In genomic region chr2:71884303-71885042, GRCh38 we compare ENCODE assay signal across 10 cellular contexts.
DNase-seq lines count a peak whose midpoint lies in the region; ATAC-seq and TF ChIP-seq lines count a peak whose summit lies in the region.
"Had no signal": no experiment of that assay in that cellular context is flagged by ENCODE, and none has a peak within 500 bp of the region (broad histone marks: within the 10 kb centered on the region; RNA-seq: fewer than 3 reads in every experiment).

No MANE protein-coding gene starts in this region.

- no peaks in the 10 kb centered on the region; the same call in none of the 2 replicates for H3K27me3 Mint-ChIP-seq in HFFc6 (ENCODE audit: insufficient read depth)

- no peak for TF ChIP-seq CTCF in HFFc6 (IDR thresholded peaks at IDR 0.05)
- no peak for TF ChIP-seq CTCF in epithelial cell of esophagus (IDR thresholded peaks at IDR 0.05; ENCODE audit: insufficient read depth, low read depth, low read length, missing control alignments)

- peak overlapping the region; percentile 52 for H3K4me3 Mint-ChIP-seq in HFFc6
- H3K4me3 Mint-ChIP-seq: brain had no signal

- no peak for ATAC-seq in GM21737 (IDR thresholded peaks at IDR 0.05; ENCODE audit: unreplicated experiment)
- no peak for ATAC-seq in GM18517 (IDR thresholded peaks at IDR 0.05; ENCODE audit: unreplicated experiment)

- H3K36me3 Mint-ChIP-seq in HFFc6 (ENCODE audit: low read depth) = peaks cover 26% of the 10 kb centered on the region
- H3K36me3 Mint-ChIP-seq: brain had no signal

- H3K4me1 Mint-ChIP-seq in HFFc6 (ENCODE audit: low read depth) = peaks cover 74% of the 10 kb centered on the region

- no peak overlapping the region for H3K4me3 ChIP-seq in epithelial cell of esophagus (ENCODE audit: low read length)
- H3K4me3 ChIP-seq: tibial nerve had no signal

- peak; percentile 59 for DNase-seq in HFFc6
- DNase-seq in RKO (ENCODE audit: low spot score) = peak; percentile 28
- peak; percentile 84 for DNase-seq in epithelial cell of esophagus (ENCODE audit: low read depth)
- DNase-seq in renal cortical epithelial cell (ENCODE audit: low read depth) = peak; percentile 34
- DNase-seq in AG20443 (ENCODE audit: low spot score) = no peak
- DNase-seq: NCI-H774 had no signal

- peak overlapping the region; percentile 22; the same call in 1 of the 2 replicates for H3K27ac Mint-ChIP-seq in HFFc6
- H3K27ac Mint-ChIP-seq: brain had no signal

- H3K9me3 Mint-ChIP-seq in HFFc6 = peaks cover 28% of the 10 kb centered on the region
